Comparison of ENCODE assay signal across 12 cellular contexts in the genomic region with DNA sequence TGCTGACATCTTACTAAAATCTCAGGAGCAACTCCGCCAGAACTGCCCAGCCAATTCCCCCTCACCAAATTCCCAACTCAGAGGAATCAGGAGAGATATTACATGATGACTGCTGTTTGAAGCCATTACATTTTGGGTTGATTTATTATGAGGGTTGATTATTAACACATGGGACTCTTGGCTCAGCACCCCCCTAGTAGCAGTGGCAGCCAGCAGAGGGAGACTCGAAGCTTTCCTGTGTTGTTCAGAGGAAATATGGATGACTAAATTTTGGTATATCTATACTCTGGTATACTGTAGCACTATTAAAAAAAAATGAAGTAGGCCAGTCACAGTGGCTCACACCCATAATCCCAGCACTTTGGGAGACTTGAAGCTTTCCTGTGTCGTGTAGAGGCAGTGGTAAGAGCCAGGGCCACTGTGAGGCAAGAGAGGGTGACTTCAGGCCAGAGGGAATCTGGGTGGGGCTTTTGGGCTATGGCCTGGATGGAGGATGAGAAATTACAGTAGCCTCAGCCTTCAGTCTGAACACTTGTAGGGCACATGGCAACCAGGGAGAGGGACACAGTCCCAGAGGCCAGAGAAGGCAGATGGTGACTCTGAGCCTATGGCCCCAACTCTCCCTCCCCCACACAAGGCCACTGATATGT.
DNase-seq lines count a peak whose midpoint lies in the region; TF ChIP-seq lines count a peak whose summit lies in the region.
"Had no signal": no experiment of that assay in that cellular context is flagged by ENCODE, and none has a peak within 500 bp of the region (broad histone marks: within the 10 kb centered on the region; RNA-seq: fewer than 3 reads in every experiment).

No MANE protein-coding gene starts in this region.

- no peak overlapping the region for H3K27ac ChIP-seq in C4-2B
- no peak overlapping the region for H3K27ac ChIP-seq in H9 (ENCODE audit: insufficient read length, low read depth, low read length)
- no peak overlapping the region for H3K27ac ChIP-seq in VCaP
- H3K27ac ChIP-seq in uterus: no peak overlapping the region
- no peak overlapping the region for H3K27ac ChIP-seq in mesenchymal stem cell (ENCODE audit: low read length, poor library complexity, severe bottlenecking)
- H3K27ac ChIP-seq: esophagus squamous epithelium had no signal

- no peak for DNase-seq in H9
- peak; percentile 41 for DNase-seq in kidney tubule cell (ENCODE audit: low spot score)
- DNase-seq in uterus: no peak
- no peak for DNase-seq in amygdala (lab: John Stamatoyannopoulos, UW)
- no peak for DNase-seq in mesenchymal stem cell
- DNase-seq in central memory CD4-positive, alpha-beta T cell: no peak
- DNase-seq: activated gamma-delta T cell treated with Interleukin-2 at 50 U/mL for 16 hours, esophagus squamous epithelium, NCI-H187 treated with DMSO at 0.1 percent for 48 hours, nephron progenitor cell had no signal

- H2AK5ac ChIP-seq in H9 (ENCODE audit: insufficient read length, low read length) (no peak overlapping the region), mesenchymal stem cell (ENCODE audit: low read length, severe bottlenecking) (no peak overlapping the region)

- H4K91ac ChIP-seq in H9 (ENCODE audit: insufficient read length, low read depth, low read length) (no peak overlapping the region), mesenchymal stem cell (ENCODE audit: low read length) (no peak overlapping the region)

- no peak overlapping the region for H2BK5ac ChIP-seq in H9 (ENCODE audit: insufficient read length, low read length)
- no peak overlapping the region for H2BK5ac ChIP-seq in mesenchymal stem cell (ENCODE audit: low read depth, low read length, poor library complexity, severe bottlenecking)

- H3K79me2 ChIP-seq in H9 (ENCODE audit: insufficient read depth, low read length): no peaks in the 10 kb centered on the region

- H2BK120ac ChIP-seq in H9 (ENCODE audit: low read depth, low read length, poor library complexity, severe bottlenecking): no peak overlapping the region
- no peak overlapping the region for H2BK120ac ChIP-seq in mesenchymal stem cell (ENCODE audit: low read depth, low read length)

- H3K23me2 ChIP-seq in H9 (ENCODE audit: insufficient read length, low read depth, low read length, poor library complexity, severe bottlenecking): no peaks in the 10 kb centered on the region

- H3K36me3 ChIP-seq in uterus (no peaks in the 10 kb centered on the region), mesenchymal stem cell (ENCODE audit: control insufficient read depth in 1 of 2, insufficient read depth in 2 of 2, low read depth in 1 of 2, low read length in 2 of 2) (no peaks in the 10 kb centered on the region)
- H3K36me3 ChIP-seq: esophagus squamous epithelium had no signal

- H3K9me3 ChIP-seq in H9 (ENCODE audit: control insufficient read depth, low read depth, low read length) (no peaks in the 10 kb centered on the region), uterus (no peaks in the 10 kb centered on the region), mesenchymal stem cell (ENCODE audit: control insufficient read depth, low read length) (peaks cover 3% of the 10 kb centered on the region)

- no peaks in the 10 kb centered on the region for H3K79me1 ChIP-seq in H9 (ENCODE audit: insufficient read depth, low read depth, low read length, poor library complexity, severe bottlenecking)
- H3K79me1 ChIP-seq in mesenchymal stem cell (replicated peaks; ENCODE audit: low read length, poor library complexity, severe bottlenecking): no peaks in the 10 kb centered on the region

- H3K14ac ChIP-seq in H9 (ENCODE audit: insufficient read depth, low read length) (no peak overlapping the region), mesenchymal stem cell (ENCODE audit: low read length in 2 of 2) (no peak overlapping the region)

- H2BK12ac ChIP-seq in H9 (ENCODE audit: insufficient read length, low read depth, low read length) (no peak overlapping the region), mesenchymal stem cell (ENCODE audit: low read length in 2 of 2) (no peak overlapping the region)

- H3K18ac ChIP-seq in H9 (ENCODE audit: insufficient read length, low read depth, low read length): no peak overlapping the region
- no peak overlapping the region for H3K18ac ChIP-seq in mesenchymal stem cell (ENCODE audit: low read depth in 1 of 2, low read length in 2 of 2)

- no peaks in the 10 kb centered on the region for H4K20me1 ChIP-seq in H9 (ENCODE audit: control insufficient read depth, insufficient read depth, insufficient read length)

- H2BK20ac ChIP-seq in H9 (ENCODE audit: low read depth, low read length, poor library complexity, severe bottlenecking): no peak overlapping the region

- H3K4me1 ChIP-seq in H9 (ENCODE audit: insufficient read depth, low read length) (no peaks in the 10 kb centered on the region), uterus (no peaks in the 10 kb centered on the region), mesenchymal stem cell (ENCODE audit: control insufficient read depth, insufficient read depth, low read depth, low read length) (peaks cover 9% of the 10 kb centered on the region)
- H3K4me1 ChIP-seq: esophagus squamous epithelium had no signal

- no peak overlapping the region for H3K56ac ChIP-seq in H9 (ENCODE audit: insufficient read length, low read depth, low read length)

- no peak overlapping the region for H4K8ac ChIP-seq in H9 (replicated peaks; ENCODE audit: insufficient read length, low read depth, low read length)
- no peak overlapping the region for H4K8ac ChIP-seq in mesenchymal stem cell (ENCODE audit: low read length)

- no peak overlapping the region for H2BK15ac ChIP-seq in H9 (ENCODE audit: low read depth, low read length)
- H2BK15ac ChIP-seq in mesenchymal stem cell (ENCODE audit: low read depth, poor library complexity, severe bottlenecking): no peak overlapping the region

- H2AFZ ChIP-seq in H9 (ENCODE audit: low read length) (no peak overlapping the region), mesenchymal stem cell (ENCODE audit: low read depth, low read length) (no peak overlapping the region)

- H3K4me2 ChIP-seq in H9 (ENCODE audit: insufficient read depth, insufficient read length, low read length) (no peak overlapping the region), mesenchymal stem cell (ENCODE audit: low read length, poor library complexity, severe bottlenecking) (no peak overlapping the region)

- no peaks in the 10 kb centered on the region for H3K36me3 Mint-ChIP-seq in H9 (ENCODE audit: insufficient read depth in 1 of 3, low read depth in 3 of 3)

- H3K27me3 Mint-ChIP-seq in H9 (ENCODE audit: low read depth): peaks cover 12% of the 10 kb centered on the region

- no peak overlapping the region for H3K27ac Mint-ChIP-seq in H9
- H3K27ac Mint-ChIP-seq: nephron progenitor cell had no signal

- H3K4ac ChIP-seq in H9 (ENCODE audit: low read depth, low read length): no peak overlapping the region
- no peak overlapping the region for H3K4ac ChIP-seq in mesenchymal stem cell (ENCODE audit: low read depth in 1 of 2, low read length in 2 of 2)

- intact Hi-C loops in uterus (cut with DNase I; ENCODE audit: low total_unique reads): loop anchor here (10.0 kb wide), 1 partner anchor 202 kb away; no protein-coding TSS in a partner anchor

- no peak overlapping the region for H3K4me3 ChIP-seq in uterus
- no peak overlapping the region for H3K4me3 ChIP-seq in mesenchymal stem cell (ENCODE audit: insufficient read depth in 1 of 2, low read depth in 1 of 2, low read length in 2 of 2)
- H3K4me3 ChIP-seq: esophagus squamous epithelium had no signal

- H3K4me3 Mint-ChIP-seq in H9: no peak overlapping the region; a peak in 1 of 5 replicates
- H3K4me3 Mint-ChIP-seq: nephron progenitor cell had no signal

- TF ChIP-seq CTCF in C4-2B (conservative IDR thresholded peaks at IDR 0.05): peak; percentile 42
- peak; percentile 54 for TF ChIP-seq CTCF in H9 (conservative IDR thresholded peaks at IDR 0.05)
- TF ChIP-seq CTCF in VCaP (conservative IDR thresholded peaks at IDR 0.05): peak; percentile 62
- no peak for TF ChIP-seq CTCF in uterus (IDR thresholded peaks at IDR 0.05)

- TF ChIP-seq POLR2A in uterus (IDR thresholded peaks at IDR 0.05): no peak

- no peak overlapping the region for H4K5ac ChIP-seq in H9 (ENCODE audit: insufficient read length, low read depth, low read length)

- no peak overlapping the region for H3T11ph ChIP-seq in H9 (ENCODE audit: low read length)

- H3K23ac ChIP-seq in H9 (ENCODE audit: insufficient read length, low read depth, low read length): no peak overlapping the region
- no peak overlapping the region for H3K23ac ChIP-seq in mesenchymal stem cell (ENCODE audit: low read length in 2 of 2)

- no peaks in the 10 kb centered on the region; a peak in 1 of 5 replicates for H3K9me3 Mint-ChIP-seq in H9
- H3K9me3 Mint-ChIP-seq: nephron progenitor cell had no signal

- H3K9ac ChIP-seq in H9 (ENCODE audit: extremely low read depth, insufficient read length, low read length) (no peak overlapping the region), mesenchymal stem cell (ENCODE audit: low read length) (no peak overlapping the region)

- peaks cover 14 to 19% of the 10 kb centered on the region in 2 experiments for H3K4me1 Mint-ChIP-seq in H9
- H3K4me1 Mint-ChIP-seq: nephron progenitor cell had no signal

- no CpG with 5 or more reads among the region's 3 CpGs for WGBS in H9 (ENCODE audit: extremely low coverage, insufficient read length, low lambda C conversion rate)
- 57% methylated on average over 1 of the region's 3 CpGs for WGBS in mesenchymal stem cell

- no peaks in the 10 kb centered on the region for H3K27me3 ChIP-seq in H9 (ENCODE audit: insufficient read depth, low read length)
- H3K27me3 ChIP-seq in uterus: no peaks in the 10 kb centered on the region
- peaks cover 10 to 19% of the 10 kb centered on the region in 2 experiments for H3K27me3 ChIP-seq in mesenchymal stem cell (ENCODE audit: control insufficient read depth in 1 of 2, insufficient read depth in 1 of 2, low read length in 2 of 2)

Comparison
In these comparisons a context has a peak if more than half of its experiments do, and no peak if none do; other contexts are left out.
1. CTCF ChIP-seq: peak in C4-2B (single experiment), H9 (single experiment) and VCaP (single experiment); none in uterus (0 of 4).